8 cellular contexts compared by ENCODE assay signal in genomic region chr19:55641376-55642152, GRCh38.
A peak's percentile ranks its signal among the peaks of the same experiment; 100 is the strongest.
DNase-seq lines count a peak whose midpoint lies in the region.

No MANE protein-coding gene starts in this region.

- H3K4me3 ChIP-seq in adipocyte (ENCODE audit: low read length) (peak overlapping the region; percentile 92), iPS-15b (ENCODE audit: low read depth, low read length) (peak overlapping the region; percentile 85), skin epidermis (peak overlapping the region; percentile 67 to 95 (median 85))

- H3K36me3 ChIP-seq in adipocyte (ENCODE audit: control insufficient read depth, insufficient read depth, low read length, severe bottlenecking) (peaks cover 16% of the 10 kb centered on the region), iPS-15b (ENCODE audit: control insufficient read depth, insufficient read depth, low read length) (peaks cover 13% of the 10 kb centered on the region)

- peak overlapping the region; percentile 47 to 99 (median 93) for H3K27ac ChIP-seq in skin epidermis

- H3K9me3 ChIP-seq in adipocyte (ENCODE audit: control insufficient read depth, low read length) (no peaks in the 10 kb centered on the region), iPS-15b (ENCODE audit: control insufficient read depth, insufficient read depth, low read length) (no peaks in the 10 kb centered on the region)

- H3K9ac ChIP-seq in adipocyte (ENCODE audit: low read length) (peak overlapping the region; percentile 91), iPS-15b (ENCODE audit: low read depth, low read length) (peak overlapping the region; percentile 66)

- peak; percentile 16 for DNase-seq in NCI-H345 (lab: John Stamatoyannopoulos, UW)
- no peak for DNase-seq in NCI-H345 treated with DMSO at 0.1 percent for 48 hours (lab: John Stamatoyannopoulos, UW; ENCODE audit: unreplicated experiment)
- DNase-seq in NCI-H146 treated with DMSO at 0.1 percent for 48 hours (lab: John Stamatoyannopoulos, UW; ENCODE audit: unreplicated experiment) = peak; percentile 39
- peak; percentile 64 for DNase-seq in adipocyte (ENCODE audit: low read depth)
- no peak for DNase-seq in GF-D8 (lab: John Stamatoyannopoulos, UW)
- no peak for DNase-seq in UCSD-AML1 (lab: John Stamatoyannopoulos, UW; ENCODE audit: unreplicated experiment)

- peaks cover 54% of the 10 kb centered on the region for H3K4me1 ChIP-seq in adipocyte (ENCODE audit: control insufficient read depth, insufficient read depth, low read length)
- H3K4me1 ChIP-seq in iPS-15b (ENCODE audit: control insufficient read depth, insufficient read depth, low read length) = no peaks in the 10 kb centered on the region

- H3K27me3 ChIP-seq in adipocyte (replicated peaks; ENCODE audit: control insufficient read depth, insufficient read depth, low read length) = no peaks in the 10 kb centered on the region
- H3K27me3 ChIP-seq in iPS-15b (ENCODE audit: control insufficient read depth, insufficient read depth, low read length) = no peaks in the 10 kb centered on the region

Comparison
In these comparisons a context has a peak if more than half of its experiments do, and no peak if none do; other contexts are left out.
1. DNase-seq: peak in NCI-H345 (single experiment), NCI-H146 treated with DMSO at 0.1 percent for 48 hours (single experiment) and adipocyte (single experiment); none in NCI-H345 treated with DMSO at 0.1 percent for 48 hours (single experiment), GF-D8 (single experiment) and UCSD-AML1 (single experiment).
2. Peak in every context shown above with its lines, with median percentiles within 50 percentile points of each other: H3K4me3 ChIP-seq.